21 cellular contexts compared by ENCODE assay signal in genomic region chr12:84150226-84150625, GRCh38.
"Had no signal": no experiment of that assay in that cellular context is flagged by ENCODE, and none has a peak within 500 bp of the region (broad histone marks: within the 10 kb centered on the region; RNA-seq: fewer than 3 reads in every experiment).

No MANE protein-coding gene starts in this region.

- H3K4me1 ChIP-seq: adrenal gland, Peyer's patch, SJSA1 had no signal

- H3K27me3 ChIP-seq: adrenal gland, Peyer's patch, SJSA1 had no signal

- H3K27ac ChIP-seq: adrenal gland, Peyer's patch, RWPE1, SJSA1 had no signal

- H3K9me3 ChIP-seq: adrenal gland, Peyer's patch, SJSA1 had no signal

- DNase-seq: activated CD4-positive, alpha-beta T cell treated with anti-CD3 and anti-CD28 coated beads for 4 hours; activated CD8-positive, alpha-beta memory T cell treated with anti-CD3 and anti-CD28 coated beads, Interleukin-2, amount 50 U/mL, for 4 hours; activated CD8-positive, alpha-beta T cell treated with anti-CD3 and anti-CD28 coated beads for 36 hours; activated naive CD4-positive, alpha-beta T cell treated with anti-CD3 and anti-CD28 coated beads, Interleukin-2, amount 50 U/mL, for 16 hours; activated naive CD8-positive, alpha-beta T cell treated with anti-CD3 and anti-CD28 coated beads, Interleukin-2, amount 10 ng/mL, durations not matched to agents 7 days and 5 days; activated T-cell treated with anti-CD3 and anti-CD28 coated beads, Interleukin-2, amount 50 U/mL, for 72 hours; adrenal gland; anterior cingulate cortex; central memory CD4-positive, alpha-beta T cell; KG1; NCI-H1048; NCI-H1436; NCI-H1694 treated with DMSO at 0.1 percent for 48 hours; NCI-H2029 treated with DMSO at 0.1 percent for 48 hours; NCI-H345; NCI-H510A; NCI-H526 treated with DMSO at 0.1 percent for 48 hours; Peyer's patch; SHP77 had no signal

- H3K36me3 ChIP-seq: adrenal gland, Peyer's patch, SJSA1 had no signal

- H3K4me3 ChIP-seq: adrenal gland, Peyer's patch, SJSA1 had no signal
